ENCODE assay signal across 1 cellular context in genomic region chr16:24255446-24256352, GRCh38.
TF ChIP-seq lines count a peak whose summit lies in the region.

Gene CACNG3 (plus strand): TSS chr16:24256335. CDS start chr16:24256755, 420 bp downstream.

TF ChIP-seq in HepG2, 621 proteins besides CTCF, POLR2A, EP300 and RAD21 (continued from another document):
- TF ChIP-seq ARID2 (CRISPR knock-in tag; IDR thresholded peaks at IDR 0.05; ENCODE audit: borderline replicate concordance), result no peak
- no peak for TF ChIP-seq ZNF552 (CRISPR knock-in tag; IDR thresholded peaks at IDR 0.05; ENCODE audit: borderline replicate concordance)
- 0 out of 2 replicates have a peak, but pooled peaks have one; percentile 34 for TF ChIP-seq ZNF773 (CRISPR knock-in tag; IDR thresholded peaks at IDR 0.05; ENCODE audit: borderline replicate concordance)
- peak; percentile 43; the same call in 1 of the 2 replicates for TF ChIP-seq MXD3 (CRISPR knock-in tag; IDR thresholded peaks at IDR 0.05)
- TF ChIP-seq SAP130 (CRISPR knock-in tag; IDR thresholded peaks at IDR 0.05; ENCODE audit: low read depth), result peak; percentile 41; the same call in 1 of the 2 replicates
- no peak for TF ChIP-seq ZBTB49 (CRISPR knock-in tag; IDR thresholded peaks at IDR 0.05; ENCODE audit: borderline replicate concordance)
- TF ChIP-seq MIER2 (CRISPR knock-in tag; IDR thresholded peaks at IDR 0.05), result peak; percentile 98
- no peak for TF ChIP-seq TOPORS (CRISPR knock-in tag; IDR thresholded peaks at IDR 0.05)
- peak; percentile 69; the same call in 1 of the 2 replicates for TF ChIP-seq ZNF749 (CRISPR knock-in tag; IDR thresholded peaks at IDR 0.05; ENCODE audit: borderline replicate concordance)
- no peak for TF ChIP-seq SAFB2 (CRISPR knock-in tag; IDR thresholded peaks at IDR 0.05; ENCODE audit: borderline replicate concordance, low read depth)
- TF ChIP-seq IKZF5 (CRISPR knock-in tag; IDR thresholded peaks at IDR 0.05), result no peak
- TF ChIP-seq ZNF232 (CRISPR knock-in tag; IDR thresholded peaks at IDR 0.05; ENCODE audit: borderline replicate concordance), result 0 out of 2 replicates have a peak, but pooled peaks have one; percentile 53
- TF ChIP-seq ETV6 (CRISPR knock-in tag; conservative IDR thresholded peaks at IDR 0.05), result 0 out of 2 replicates have a peak, but pooled peaks have one; percentile 39
- peak; percentile 57; the same call in 1 of the 2 replicates for TF ChIP-seq NFKB2 (CRISPR knock-in tag; IDR thresholded peaks at IDR 0.05; ENCODE audit: borderline replicate concordance)
- no peak for TF ChIP-seq ZMYM4 (CRISPR knock-in tag; IDR thresholded peaks at IDR 0.05)
- no peak for TF ChIP-seq ZIK1 (CRISPR knock-in tag; IDR thresholded peaks at IDR 0.05; ENCODE audit: borderline replicate concordance, low read depth)
- TF ChIP-seq PRDM4 (CRISPR knock-in tag; IDR thresholded peaks at IDR 0.05; ENCODE audit: borderline replicate concordance), result no peak
